In genomic region chr2:8501061-8501460, GRCh38 we compare ENCODE assay signal across 18 cellular contexts.
"Had no signal": no experiment of that assay in that cellular context is flagged by ENCODE, and none has a peak within 500 bp of the region (broad histone marks: within the 10 kb centered on the region; RNA-seq: fewer than 3 reads in every experiment).

No MANE protein-coding gene starts in this region.

- DNase-seq: activated CD4-positive, alpha-beta T cell treated with anti-CD3 and anti-CD28 coated beads for 1 hour; activated CD4-positive, alpha-beta T cell treated with anti-CD3 and anti-CD28 coated beads, Interleukin-2, amount 50 U/mL, for 4 hours; activated naive CD4-positive, alpha-beta T cell treated with anti-CD3 and anti-CD28 coated beads for 36 hours; endodermal cell; left ventricle myocardium inferior; retina; stimulated activated CD4-positive, alpha-beta T cell treated with anti-CD3 and anti-CD28 coated beads, Interleukin-2, amount 100 ng/mL, for 48 hours; stimulated activated naive B cell treated with anti-CD40 and anti-IgM and Interleukin-4, amounts not matched to agents 10 μg/mL and 1 μg/mL and 100 μg/mL, for 72 hours; T1000 had no signal

- ATAC-seq: activated T-helper 17 cell treated with anti-CD3 and anti-CD28 coated beads, Interleukin-2, amount 50 U/mL, for 72 hours; naive thymus-derived CD8-positive, alpha-beta T cell; stimulated activated naive B cell treated with anti-CD40 and anti-IgM and Interleukin-4, amounts not matched to agents 10 μg/mL and 1 μg/mL and 100 μg/mL, for 72 hours had no signal

- H3K9me3 Mint-ChIP-seq: activated naive CD4-positive, alpha-beta T cell treated with anti-CD3 and anti-CD28 coated beads for 36 hours; activated T-helper 17 cell treated with anti-CD3 and anti-CD28 coated beads, Interleukin-2, amount 50 U/mL, for 72 hours; naive thymus-derived CD8-positive, alpha-beta T cell; stimulated activated naive B cell treated with anti-CD40 and anti-IgM and Interleukin-4, amounts not matched to agents 10 μg/mL and 1 μg/mL and 100 μg/mL, for 72 hours had no signal

- H3K27me3 Mint-ChIP-seq: activated T-helper 17 cell treated with anti-CD3 and anti-CD28 coated beads, Interleukin-2, amount 50 U/mL, for 72 hours had no signal

- FAIRE-seq: astrocyte, bronchial epithelial cell, keratinocyte had no signal

- H3K4me3 ChIP-seq: dorsolateral prefrontal cortex, gastroesophageal sphincter, left ventricle myocardium inferior, thyroid gland, uterus had no signal

- H3K27me3 ChIP-seq: dorsolateral prefrontal cortex, gastroesophageal sphincter, thyroid gland, uterus had no signal

- H3K4me3 Mint-ChIP-seq: activated naive CD4-positive, alpha-beta T cell treated with anti-CD3 and anti-CD28 coated beads for 36 hours; activated T-helper 17 cell treated with anti-CD3 and anti-CD28 coated beads, Interleukin-2, amount 50 U/mL, for 72 hours; endodermal cell; naive thymus-derived CD8-positive, alpha-beta T cell; stimulated activated naive B cell treated with anti-CD40 and anti-IgM and Interleukin-4, amounts not matched to agents 10 μg/mL and 1 μg/mL and 100 μg/mL, for 72 hours had no signal

- H3K36me3 Mint-ChIP-seq: naive thymus-derived CD8-positive, alpha-beta T cell; stimulated activated naive B cell treated with anti-CD40 and anti-IgM and Interleukin-4, amounts not matched to agents 10 μg/mL and 1 μg/mL and 100 μg/mL, for 72 hours had no signal

- H3K27ac Mint-ChIP-seq: activated naive CD4-positive, alpha-beta T cell treated with anti-CD3 and anti-CD28 coated beads for 36 hours; activated T-helper 17 cell treated with anti-CD3 and anti-CD28 coated beads, Interleukin-2, amount 50 U/mL, for 72 hours; naive thymus-derived CD8-positive, alpha-beta T cell; stimulated activated naive B cell treated with anti-CD40 and anti-IgM and Interleukin-4, amounts not matched to agents 10 μg/mL and 1 μg/mL and 100 μg/mL, for 72 hours had no signal

- H3K4me1 ChIP-seq: gastroesophageal sphincter, uterus had no signal

- H3K36me3 ChIP-seq: gastroesophageal sphincter, left ventricle myocardium inferior, thyroid gland, uterus had no signal

- H3K9me3 ChIP-seq: gastroesophageal sphincter, thyroid gland, uterus had no signal

- H3K27ac ChIP-seq: dorsolateral prefrontal cortex, gastroesophageal sphincter, left ventricle myocardium inferior, thyroid gland, uterus had no signal

- H3K4me1 Mint-ChIP-seq: stimulated activated naive B cell treated with anti-CD40 and anti-IgM and Interleukin-4, amounts not matched to agents 10 μg/mL and 1 μg/mL and 100 μg/mL, for 72 hours had no signal
